Comparison of ENCODE assay signal across 16 cellular contexts in genomic region chr9:2180171-2180570, GRCh38.
A peak's percentile ranks its signal among the peaks of the same experiment; 100 is the strongest.
DNase-seq lines count a peak whose midpoint lies in the region; ATAC-seq and TF ChIP-seq lines count a peak whose summit lies in the region.
"Had no signal": no experiment of that assay in that cellular context is flagged by ENCODE, and none has a peak within 500 bp of the region (broad histone marks: within the 10 kb centered on the region; RNA-seq: fewer than 3 reads in every experiment).

No MANE protein-coding gene starts in this region.

- H3K4me3 ChIP-seq in GM23338 (no peak overlapping the region), uterus (no peak overlapping the region)
- H3K4me3 ChIP-seq: breast epithelium had no signal

- no peak for TF ChIP-seq POLR2A in uterus (IDR thresholded peaks at IDR 0.05)

- H3K36me3 Mint-ChIP-seq in GM23338 (ENCODE audit: low read depth) (peaks cover 2% of the 10 kb centered on the region; the same call in 2 of the 3 replicates), progenitor cell of endocrine pancreas (ENCODE audit: insufficient read depth) (peaks cover 9% of the 10 kb centered on the region)

- TF ChIP-seq CTCF in GM23338 (conservative IDR thresholded peaks at IDR 0.05; ENCODE audit: low read depth in 2 of 2) (no peak), progenitor cell of endocrine pancreas (IDR thresholded peaks at IDR 0.05; ENCODE audit: unreplicated experiment) (no peak), uterus (IDR thresholded peaks at IDR 0.05) (no peak)

- no peaks in the 10 kb centered on the region for H3K36me3 ChIP-seq in GM23338 (ENCODE audit: insufficient read depth)
- no peaks in the 10 kb centered on the region for H3K36me3 ChIP-seq in uterus
- H3K36me3 ChIP-seq: breast epithelium had no signal

- H3K9me2 ChIP-seq in GM23338 (ENCODE audit: insufficient read depth) = 0 out of 2 replicates have a peak, but pooled peaks cover 4% of the 10 kb centered on the region

- H4K20me1 ChIP-seq in GM23338 (replicated peaks; ENCODE audit: insufficient read depth) = no peaks in the 10 kb centered on the region

- H3K4me2 ChIP-seq in GM23338 = peak overlapping the region; percentile 30; the same call in 1 of the 2 replicates

- no peaks in the 10 kb centered on the region for H3K79me2 ChIP-seq in GM23338 (replicated peaks; ENCODE audit: insufficient read depth)

- H3K27me3 Mint-ChIP-seq in GM23338 (ENCODE audit: insufficient read depth, low read depth, poor library complexity) (peaks cover 5% of the 10 kb centered on the region), progenitor cell of endocrine pancreas (no peaks in the 10 kb centered on the region)
- H3K27me3 Mint-ChIP-seq: activated naive CD4-positive, alpha-beta T cell treated with anti-CD3 and anti-CD28 coated beads, Interleukin-2, amount 10 ng/mL, durations not matched to agents 7 days and 5 days; naive thymus-derived CD4-positive, alpha-beta T cell; T-helper 17 cell had no signal

- peak; percentile 48 for DNase-seq in GM23338 (ENCODE audit: low spot score)
- peak; percentile 20 to 80 for DNase-seq in NCI-H524 (lab: John Stamatoyannopoulos, UW)
- peak; percentile 19 for DNase-seq in fibroblast of peridontal ligament (ENCODE audit: extremely low read depth)
- no peak for DNase-seq in progenitor cell of endocrine pancreas (ENCODE audit: low spot score, unreplicated experiment)
- no peak for DNase-seq in uterus
- DNase-seq in GDM1 (lab: John Stamatoyannopoulos, UW) = no peak
- DNase-seq: activated CD8-positive, alpha-beta memory T cell treated with anti-CD3 and anti-CD28 coated beads, Interleukin-2, amount 50 U/mL, for 4 hours; activated naive CD4-positive, alpha-beta T cell treated with anti-CD3 and anti-CD28 coated beads, Interleukin-2, amount 10 ng/mL, durations not matched to agents 7 days and 5 days; DMS79; NCI-H2029 treated with DMSO at 0.1 percent for 48 hours; Right ventricle myocardium superior; substantia nigra; T-helper 17 cell had no signal

- H3F3A ChIP-seq in GM23338 (replicated peaks; ENCODE audit: low read depth) = 0 out of 2 replicates have a peak, but pooled peaks cover 6% of the 10 kb centered on the region

- H3K27me3 ChIP-seq in GM23338 (ENCODE audit: insufficient read depth) (no peaks in the 10 kb centered on the region), uterus (no peaks in the 10 kb centered on the region)
- H3K27me3 ChIP-seq: breast epithelium had no signal

- no peaks in the 10 kb centered on the region for H3K9me3 Mint-ChIP-seq in GM23338
- H3K9me3 Mint-ChIP-seq in progenitor cell of endocrine pancreas (ENCODE audit: low read depth) = no peaks in the 10 kb centered on the region
- H3K9me3 Mint-ChIP-seq: activated naive CD4-positive, alpha-beta T cell treated with anti-CD3 and anti-CD28 coated beads, Interleukin-2, amount 10 ng/mL, durations not matched to agents 7 days and 5 days; naive thymus-derived CD4-positive, alpha-beta T cell had no signal

- H3K27ac ChIP-seq in GM23338 (ENCODE audit: low read depth) (peak overlapping the region; percentile 93), uterus (no peak overlapping the region)

- H3K4me1 ChIP-seq in GM23338 (ENCODE audit: insufficient read depth) (peaks cover 33% of the 10 kb centered on the region), uterus (no peaks in the 10 kb centered on the region)

- intact Hi-C loops in uterus (cut with DNase I; ENCODE audit: low total_unique reads) = no loop called here

- H3K4me1 Mint-ChIP-seq in GM23338 (peaks cover 40% of the 10 kb centered on the region), progenitor cell of endocrine pancreas (ENCODE audit: low read depth) (peaks cover 9% of the 10 kb centered on the region)
- H3K4me1 Mint-ChIP-seq: activated naive CD4-positive, alpha-beta T cell treated with anti-CD3 and anti-CD28 coated beads, Interleukin-2, amount 10 ng/mL, durations not matched to agents 7 days and 5 days had no signal

- no peaks in the 10 kb centered on the region for H3K9me3 ChIP-seq in uterus
- H3K9me3 ChIP-seq: breast epithelium had no signal

- H3K4me3 Mint-ChIP-seq in GM23338 (no peak overlapping the region), progenitor cell of endocrine pancreas (ENCODE audit: low read depth) (no peak overlapping the region)
- H3K4me3 Mint-ChIP-seq: activated naive CD4-positive, alpha-beta T cell treated with anti-CD3 and anti-CD28 coated beads, Interleukin-2, amount 10 ng/mL, durations not matched to agents 7 days and 5 days; naive thymus-derived CD4-positive, alpha-beta T cell; T-helper 17 cell had no signal

- H3K27ac Mint-ChIP-seq in GM23338 (peak overlapping the region; percentile 66; the same call in 1 of the 2 replicates), progenitor cell of endocrine pancreas (peak overlapping the region; percentile 85)
- H3K27ac Mint-ChIP-seq: activated naive CD4-positive, alpha-beta T cell treated with anti-CD3 and anti-CD28 coated beads, Interleukin-2, amount 10 ng/mL, durations not matched to agents 7 days and 5 days had no signal

- H2AFZ ChIP-seq in GM23338 = no peak overlapping the region

- ATAC-seq in GM23338 = no peak
- no peak for ATAC-seq in GM18870 (IDR thresholded peaks at IDR 0.05; ENCODE audit: unreplicated experiment)
- ATAC-seq: naive thymus-derived CD4-positive, alpha-beta T cell had no signal

TF ChIP-seq in GM23338, 12 proteins besides CTCF, POLR2A, EP300 and RAD21 (continues in another document):
- TF ChIP-seq EZH2phosphoT487 (IDR thresholded peaks at IDR 0.05; ENCODE audit: unreplicated experiment) = no peak
- no peak for TF ChIP-seq JUNB (IDR thresholded peaks at IDR 0.05; ENCODE audit: unreplicated experiment)
- no peak for TF ChIP-seq REST (IDR thresholded peaks at IDR 0.05; ENCODE audit: unreplicated experiment)
- TF ChIP-seq POLR2AphosphoS5 (IDR thresholded peaks at IDR 0.05; ENCODE audit: low read depth) = no peak
- TF ChIP-seq CREB1 (CRISPR knock-in tag; IDR thresholded peaks at IDR 0.05; ENCODE audit: low read depth) = no peak
- no peak for TF ChIP-seq ZNF331 (CRISPR knock-in tag; IDR thresholded peaks at IDR 0.05; ENCODE audit: low read depth)

Comparison
In these comparisons a context has a peak if more than half of its experiments do, and no peak if none do; other contexts are left out.
1. DNase-seq: peak in GM23338 (single experiment), NCI-H524 (2 of 2) and fibroblast of peridontal ligament (single experiment); none in progenitor cell of endocrine pancreas (single experiment), uterus (0 of 2) and GDM1 (single experiment).